Comparison of ENCODE assay signal across 1 cellular context in the genomic region with DNA sequence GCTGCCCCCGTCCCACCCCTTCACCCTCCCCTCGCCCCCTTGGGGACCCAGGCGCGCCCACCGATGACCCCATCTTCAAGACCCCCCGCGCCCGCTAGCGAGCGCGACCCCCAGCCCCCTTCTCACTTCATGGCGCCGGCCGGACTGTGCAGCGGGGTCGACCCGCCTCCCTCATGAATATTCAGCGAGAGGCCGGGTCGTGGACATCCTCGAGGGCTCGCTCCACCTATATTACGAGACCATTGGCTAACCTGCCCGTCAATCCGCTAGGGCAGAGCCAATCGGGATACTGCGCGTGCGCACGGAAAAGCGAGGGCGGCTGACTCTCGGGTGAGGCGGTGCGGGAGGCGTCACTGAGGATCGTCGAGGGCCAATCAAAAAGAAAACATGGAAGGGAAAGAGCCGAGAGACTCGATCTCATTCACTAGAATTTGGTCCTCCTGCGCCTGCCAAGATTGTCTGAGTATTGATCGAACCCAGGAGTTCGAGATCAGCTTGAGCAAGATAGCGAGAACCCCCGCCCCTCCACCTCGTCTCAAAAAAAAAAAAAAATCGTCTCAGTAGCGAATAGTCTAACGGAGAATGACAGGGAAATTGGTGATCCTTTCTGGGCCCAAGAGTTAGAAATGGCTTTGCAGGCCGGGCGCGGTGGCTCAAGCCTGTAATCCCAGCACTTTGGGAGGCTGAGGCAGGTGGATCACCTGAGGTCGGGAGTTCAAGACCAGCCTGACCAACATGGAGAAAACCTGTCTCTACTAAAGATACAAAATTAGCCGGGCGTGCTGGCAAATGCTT.
TF ChIP-seq lines count a peak whose summit lies in the region.

A gene (minus strand): TSS at position 164 of the 795 bp plus-strand sequence. CDS start 33 bp downstream, at position 131.

TF ChIP-seq in WTC11, 78 proteins besides CTCF, POLR2A, EP300 and RAD21 (continued from another document):
- TF ChIP-seq, protein P1, sequence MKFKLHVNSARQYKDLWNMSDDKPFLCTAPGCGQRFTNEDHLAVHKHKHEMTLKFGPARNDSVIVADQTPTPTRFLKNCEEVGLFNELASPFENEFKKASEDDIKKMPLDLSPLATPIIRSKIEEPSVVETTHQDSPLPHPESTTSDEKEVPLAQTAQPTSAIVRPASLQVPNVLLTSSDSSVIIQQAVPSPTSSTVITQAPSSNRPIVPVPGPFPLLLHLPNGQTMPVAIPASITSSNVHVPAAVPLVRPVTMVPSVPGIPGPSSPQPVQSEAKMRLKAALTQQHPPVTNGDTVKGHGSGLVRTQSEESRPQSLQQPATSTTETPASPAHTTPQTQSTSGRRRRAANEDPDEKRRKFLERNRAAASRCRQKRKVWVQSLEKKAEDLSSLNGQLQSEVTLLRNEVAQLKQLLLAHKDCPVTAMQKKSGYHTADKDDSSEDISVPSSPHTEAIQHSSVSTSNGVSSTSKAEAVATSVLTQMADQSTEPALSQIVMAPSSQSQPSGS (CRISPR knock-in tag; IDR thresholded peaks at IDR 0.05; ENCODE audit: borderline replicate concordance, low read depth): no peak
- TF ChIP-seq GABPB1 (CRISPR knock-in tag; IDR thresholded peaks at IDR 0.05) (no peak), FOXK1 (CRISPR knock-in tag; IDR thresholded peaks at IDR 0.05) (0 out of 2 replicates have a peak, but pooled peaks have one; percentile 54)
- TF ChIP-seq, protein P2, sequence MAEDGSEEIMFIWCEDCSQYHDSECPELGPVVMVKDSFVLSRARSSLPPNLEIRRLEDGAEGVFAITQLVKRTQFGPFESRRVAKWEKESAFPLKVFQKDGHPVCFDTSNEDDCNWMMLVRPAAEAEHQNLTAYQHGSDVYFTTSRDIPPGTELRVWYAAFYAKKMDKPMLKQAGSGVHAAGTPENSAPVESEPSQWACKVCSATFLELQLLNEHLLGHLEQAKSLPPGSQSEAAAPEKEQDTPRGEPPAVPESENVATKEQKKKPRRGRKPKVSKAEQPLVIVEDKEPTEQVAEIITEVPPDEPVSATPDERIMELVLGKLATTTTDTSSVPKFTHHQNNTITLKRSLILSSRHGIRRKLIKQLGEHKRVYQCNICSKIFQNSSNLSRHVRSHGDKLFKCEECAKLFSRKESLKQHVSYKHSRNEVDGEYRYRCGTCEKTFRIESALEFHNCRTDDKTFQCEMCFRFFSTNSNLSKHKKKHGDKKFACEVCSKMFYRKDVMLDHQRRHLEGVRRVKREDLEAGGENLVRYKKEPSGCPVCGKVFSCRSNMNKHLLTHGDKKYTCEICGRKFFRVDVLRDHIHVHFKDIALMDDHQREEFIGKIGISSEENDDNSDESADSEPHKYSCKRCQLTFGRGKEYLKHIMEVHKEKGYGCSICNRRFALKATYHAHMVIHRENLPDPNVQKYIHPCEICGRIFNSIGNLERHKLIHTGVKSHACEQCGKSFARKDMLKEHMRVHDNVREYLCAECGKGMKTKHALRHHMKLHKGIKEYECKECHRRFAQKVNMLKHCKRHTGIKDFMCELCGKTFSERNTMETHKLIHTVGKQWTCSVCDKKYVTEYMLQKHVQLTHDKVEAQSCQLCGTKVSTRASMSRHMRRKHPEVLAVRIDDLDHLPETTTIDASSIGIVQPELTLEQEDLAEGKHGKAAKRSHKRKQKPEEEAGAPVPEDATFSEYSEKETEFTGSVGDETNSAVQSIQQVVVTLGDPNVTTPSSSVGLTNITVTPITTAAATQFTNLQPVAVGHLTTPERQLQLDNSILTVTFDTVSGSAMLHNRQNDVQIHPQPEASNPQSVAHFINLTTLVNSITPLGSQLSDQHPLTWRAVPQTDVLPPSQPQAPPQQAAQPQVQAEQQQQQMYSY (CRISPR knock-in tag; IDR thresholded peaks at IDR 0.05): no peak; the same call in 1 of the 2 replicates
- TF ChIP-seq, protein P3, sequence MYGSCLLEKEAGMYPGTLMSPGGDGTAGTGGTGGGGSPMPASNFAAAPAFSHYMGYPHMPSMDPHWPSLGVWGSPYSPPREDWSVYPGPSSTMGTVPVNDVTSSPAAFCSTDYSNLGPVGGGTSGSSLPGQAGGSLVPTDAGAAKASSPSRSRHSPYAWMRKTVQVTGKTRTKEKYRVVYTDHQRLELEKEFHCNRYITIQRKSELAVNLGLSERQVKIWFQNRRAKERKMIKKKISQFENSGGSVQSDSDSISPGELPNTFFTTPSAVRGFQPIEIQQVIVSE (CRISPR knock-in tag; IDR thresholded peaks at IDR 0.05; ENCODE audit: borderline replicate concordance): no peak
- TF ChIP-seq, protein P4, sequence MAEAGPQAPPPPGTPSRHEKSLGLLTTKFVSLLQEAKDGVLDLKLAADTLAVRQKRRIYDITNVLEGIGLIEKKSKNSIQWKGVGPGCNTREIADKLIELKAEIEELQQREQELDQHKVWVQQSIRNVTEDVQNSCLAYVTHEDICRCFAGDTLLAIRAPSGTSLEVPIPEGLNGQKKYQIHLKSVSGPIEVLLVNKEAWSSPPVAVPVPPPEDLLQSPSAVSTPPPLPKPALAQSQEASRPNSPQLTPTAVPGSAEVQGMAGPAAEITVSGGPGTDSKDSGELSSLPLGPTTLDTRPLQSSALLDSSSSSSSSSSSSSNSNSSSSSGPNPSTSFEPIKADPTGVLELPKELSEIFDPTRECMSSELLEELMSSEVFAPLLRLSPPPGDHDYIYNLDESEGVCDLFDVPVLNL (CRISPR knock-in tag; IDR thresholded peaks at IDR 0.05; ENCODE audit: borderline replicate concordance, low read depth): no peak
- TF ChIP-seq, protein P5, sequence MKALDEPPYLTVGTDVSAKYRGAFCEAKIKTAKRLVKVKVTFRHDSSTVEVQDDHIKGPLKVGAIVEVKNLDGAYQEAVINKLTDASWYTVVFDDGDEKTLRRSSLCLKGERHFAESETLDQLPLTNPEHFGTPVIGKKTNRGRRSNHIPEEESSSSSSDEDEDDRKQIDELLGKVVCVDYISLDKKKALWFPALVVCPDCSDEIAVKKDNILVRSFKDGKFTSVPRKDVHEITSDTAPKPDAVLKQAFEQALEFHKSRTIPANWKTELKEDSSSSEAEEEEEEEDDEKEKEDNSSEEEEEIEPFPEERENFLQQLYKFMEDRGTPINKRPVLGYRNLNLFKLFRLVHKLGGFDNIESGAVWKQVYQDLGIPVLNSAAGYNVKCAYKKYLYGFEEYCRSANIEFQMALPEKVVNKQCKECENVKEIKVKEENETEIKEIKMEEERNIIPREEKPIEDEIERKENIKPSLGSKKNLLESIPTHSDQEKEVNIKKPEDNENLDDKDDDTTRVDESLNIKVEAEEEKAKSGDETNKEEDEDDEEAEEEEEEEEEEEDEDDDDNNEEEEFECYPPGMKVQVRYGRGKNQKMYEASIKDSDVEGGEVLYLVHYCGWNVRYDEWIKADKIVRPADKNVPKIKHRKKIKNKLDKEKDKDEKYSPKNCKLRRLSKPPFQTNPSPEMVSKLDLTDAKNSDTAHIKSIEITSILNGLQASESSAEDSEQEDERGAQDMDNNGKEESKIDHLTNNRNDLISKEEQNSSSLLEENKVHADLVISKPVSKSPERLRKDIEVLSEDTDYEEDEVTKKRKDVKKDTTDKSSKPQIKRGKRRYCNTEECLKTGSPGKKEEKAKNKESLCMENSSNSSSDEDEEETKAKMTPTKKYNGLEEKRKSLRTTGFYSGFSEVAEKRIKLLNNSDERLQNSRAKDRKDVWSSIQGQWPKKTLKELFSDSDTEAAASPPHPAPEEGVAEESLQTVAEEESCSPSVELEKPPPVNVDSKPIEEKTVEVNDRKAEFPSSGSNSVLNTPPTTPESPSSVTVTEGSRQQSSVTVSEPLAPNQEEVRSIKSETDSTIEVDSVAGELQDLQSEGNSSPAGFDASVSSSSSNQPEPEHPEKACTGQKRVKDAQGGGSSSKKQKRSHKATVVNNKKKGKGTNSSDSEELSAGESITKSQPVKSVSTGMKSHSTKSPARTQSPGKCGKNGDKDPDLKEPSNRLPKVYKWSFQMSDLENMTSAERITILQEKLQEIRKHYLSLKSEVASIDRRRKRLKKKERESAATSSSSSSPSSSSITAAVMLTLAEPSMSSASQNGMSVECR (CRISPR knock-in tag; IDR thresholded peaks at IDR 0.05; ENCODE audit: borderline replicate concordance): no peak
